In the genomic region with DNA sequence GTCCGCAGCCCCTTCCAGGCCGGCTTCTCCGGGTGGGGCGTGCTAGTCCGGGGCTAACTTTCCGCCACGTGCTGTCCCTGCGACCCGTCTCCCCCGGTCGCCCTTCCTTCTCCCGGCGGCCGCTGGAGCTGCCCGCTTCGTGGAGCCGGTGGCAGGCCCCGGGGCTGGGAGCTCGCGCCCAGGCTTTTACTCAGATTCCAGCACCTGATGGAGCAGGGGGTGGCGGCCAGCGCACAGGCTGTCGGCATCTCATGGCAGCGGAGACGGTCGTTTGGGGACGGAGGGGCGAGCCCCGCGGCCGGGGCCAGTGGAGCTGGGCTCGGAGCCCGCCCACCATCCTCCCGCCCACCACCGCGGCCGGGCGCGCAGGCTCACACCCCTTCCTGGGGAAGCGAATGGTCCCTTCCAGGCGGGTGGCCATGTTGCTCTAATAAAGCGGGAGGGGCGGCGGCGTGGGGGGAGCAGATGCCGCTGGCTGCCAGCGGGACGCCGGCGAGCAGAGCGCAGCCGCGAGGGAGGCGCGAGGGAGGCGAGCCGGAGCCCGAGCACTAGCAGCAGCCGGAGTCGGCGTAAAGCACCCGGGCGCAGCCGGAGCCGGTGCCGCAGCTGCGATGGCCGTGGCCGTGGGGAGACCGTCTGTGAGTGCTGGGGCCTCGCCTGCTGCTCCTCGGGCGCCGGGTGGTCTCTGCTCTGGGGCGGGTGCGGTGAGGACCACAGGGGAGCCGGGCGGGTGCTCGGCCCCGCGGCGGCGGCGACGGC, we compare ENCODE assay signal across 7 cellular contexts.
DNase-seq lines count a peak whose midpoint lies in the region; ATAC-seq and TF ChIP-seq lines count a peak whose summit lies in the region.

A gene (plus strand): TSS at position 460 of the 759 bp plus-strand sequence. CDS start 152 bp downstream, at position 612.

- in situ Hi-C loops in astrocyte of the cerebellum (cut with HindIII; ENCODE audit: low sequenced_read_pairs): loop anchor here (25.0 kb wide), 1 partner anchor 412 kb away; no protein-coding TSS in a partner anchor

- peak within 1 kb of the TSS; percentile 97 for H3K4me3 ChIP-seq in astrocyte of the cerebellum (ENCODE audit: low read depth, low read length)

- ATAC-seq in GM18508 (IDR thresholded peaks at IDR 0.05; ENCODE audit: insufficient read depth, unreplicated experiment) (peak; percentile 40), HG02973 (IDR thresholded peaks at IDR 0.05; ENCODE audit: unreplicated experiment) (peak; percentile 57)

- TF ChIP-seq CTCF in astrocyte of the cerebellum (IDR thresholded peaks at IDR 0.05; ENCODE audit: low read depth, low read length, missing control alignments): no peak

- peak; percentile 88 for DNase-seq in NCI-H1930 (lab: John Stamatoyannopoulos, UW)
- DNase-seq in T-helper 9 cell: peak; percentile 77
- peak; percentile 91 for DNase-seq in astrocyte of the cerebellum (ENCODE audit: low read depth)
- DNase-seq in hepatic stellate cell (ENCODE audit: low spot score): peak; percentile 93
- peak; percentile 96 for DNase-seq in retina

Comparison
In these comparisons a context has a peak if more than half of its experiments do, and no peak if none do; other contexts are left out.
1. Peak in every context shown above with its lines: DNase-seq, ATAC-seq and H3K4me3 ChIP-seq.